Comparison of ENCODE assay signal across 1 cellular context in the genomic region with DNA sequence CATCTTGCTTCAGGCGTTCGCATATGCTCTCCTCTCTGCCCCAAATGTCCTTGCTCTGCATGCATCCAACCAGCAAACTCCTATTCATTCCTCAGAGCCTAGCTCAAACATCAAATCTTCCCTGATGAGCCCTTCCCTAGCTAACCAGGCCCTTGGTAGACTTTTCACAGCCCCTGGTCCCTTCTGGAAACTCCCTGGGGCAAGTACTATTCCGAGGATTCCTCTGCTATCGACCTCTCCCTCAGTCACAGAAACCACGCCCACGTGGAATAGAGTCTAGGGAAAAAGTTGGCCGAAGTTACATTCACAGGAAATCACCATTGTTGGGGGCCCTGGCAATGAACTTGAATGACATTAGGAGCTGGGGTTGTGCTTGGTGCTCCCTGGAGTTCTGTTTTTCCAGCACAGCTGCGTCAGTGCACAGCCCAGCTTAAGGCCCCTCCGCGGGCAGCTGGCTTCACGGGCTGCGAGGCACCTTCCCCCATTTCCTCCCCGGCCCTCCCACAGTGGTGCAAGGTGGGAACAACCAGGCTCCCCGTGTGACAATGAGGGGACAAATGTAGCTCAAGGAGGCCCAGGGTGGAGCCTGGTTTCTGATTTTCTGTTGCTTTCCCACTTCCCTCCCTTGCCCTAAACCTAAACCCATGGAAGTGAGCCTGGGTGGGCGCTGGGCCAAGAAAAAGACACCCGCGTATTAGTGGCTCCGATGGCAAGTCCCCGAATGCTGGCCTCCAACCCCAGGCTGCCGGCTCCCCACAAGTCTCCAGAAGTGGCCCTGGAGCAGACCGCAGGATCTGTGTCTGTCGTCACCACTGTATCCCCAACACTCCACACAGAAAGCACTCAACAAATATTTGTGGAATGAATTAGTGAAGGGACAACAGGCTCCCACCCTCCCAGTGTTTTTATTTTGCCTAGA.
TF ChIP-seq lines count a peak whose summit lies in the region.

No MANE protein-coding gene starts in this region.

TF ChIP-seq in HepG2, 621 proteins besides CTCF, POLR2A, EP300 and RAD21 (continued from another document and continues in another):
- TF ChIP-seq, protein P1, sequence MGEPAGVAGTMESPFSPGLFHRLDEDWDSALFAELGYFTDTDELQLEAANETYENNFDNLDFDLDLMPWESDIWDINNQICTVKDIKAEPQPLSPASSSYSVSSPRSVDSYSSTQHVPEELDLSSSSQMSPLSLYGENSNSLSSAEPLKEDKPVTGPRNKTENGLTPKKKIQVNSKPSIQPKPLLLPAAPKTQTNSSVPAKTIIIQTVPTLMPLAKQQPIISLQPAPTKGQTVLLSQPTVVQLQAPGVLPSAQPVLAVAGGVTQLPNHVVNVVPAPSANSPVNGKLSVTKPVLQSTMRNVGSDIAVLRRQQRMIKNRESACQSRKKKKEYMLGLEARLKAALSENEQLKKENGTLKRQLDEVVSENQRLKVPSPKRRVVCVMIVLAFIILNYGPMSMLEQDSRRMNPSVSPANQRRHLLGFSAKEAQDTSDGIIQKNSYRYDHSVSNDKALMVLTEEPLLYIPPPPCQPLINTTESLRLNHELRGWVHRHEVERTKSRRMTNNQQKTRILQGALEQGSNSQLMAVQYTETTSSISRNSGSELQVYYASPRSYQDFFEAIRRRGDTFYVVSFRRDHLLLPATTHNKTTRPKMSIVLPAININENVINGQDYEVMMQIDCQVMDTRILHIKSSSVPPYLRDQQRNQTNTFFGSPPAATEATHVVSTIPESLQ (CRISPR knock-in tag; conservative IDR thresholded peaks at IDR 0.05), result no peak
- TF ChIP-seq ZNF577 (CRISPR knock-in tag; IDR thresholded peaks at IDR 0.05; ENCODE audit: borderline replicate concordance, low read depth) (no peak), SIX4 (CRISPR knock-in tag; IDR thresholded peaks at IDR 0.05) (no peak), AHR (CRISPR knock-in tag; IDR thresholded peaks at IDR 0.05) (no peak), ZNF331 (CRISPR knock-in tag; IDR thresholded peaks at IDR 0.05) (no peak), ZFP90 (CRISPR knock-in tag; IDR thresholded peaks at IDR 0.05; ENCODE audit: borderline replicate concordance) (no peak), ZNF335 (CRISPR knock-in tag; IDR thresholded peaks at IDR 0.05) (no peak), SATB2 (CRISPR knock-in tag; IDR thresholded peaks at IDR 0.05) (no peak), ZKSCAN1 (IDR thresholded peaks at IDR 0.05; ENCODE audit: low read length) (no peak), RNF2 (conservative IDR thresholded peaks at IDR 0.05; ENCODE audit: low read depth) (no peak), ELF4 (CRISPR knock-in tag; IDR thresholded peaks at IDR 0.05; ENCODE audit: borderline replicate concordance) (no peak), KLF13 (CRISPR knock-in tag; IDR thresholded peaks at IDR 0.05) (no peak), MLLT10 (CRISPR knock-in tag; IDR thresholded peaks at IDR 0.05) (no peak), ZNF431 (CRISPR knock-in tag; IDR thresholded peaks at IDR 0.05; ENCODE audit: borderline replicate concordance, low read depth) (no peak), IRF2 (CRISPR knock-in tag; IDR thresholded peaks at IDR 0.05) (peak; percentile 41; the same call in 1 of the 2 replicates), ONECUT2 (CRISPR knock-in tag; IDR thresholded peaks at IDR 0.05) (0 out of 2 replicates have a peak, but pooled peaks have one; percentile 52), PHB2 (IDR thresholded peaks at IDR 0.05; ENCODE audit: partially characterized antibody) (no peak), ZNF225 (CRISPR knock-in tag; IDR thresholded peaks at IDR 0.05) (no peak), ZNF567 (CRISPR knock-in tag; IDR thresholded peaks at IDR 0.05; ENCODE audit: borderline replicate concordance) (no peak), NFRKB (IDR thresholded peaks at IDR 0.05) (no peak), TAF1 (CRISPR knock-in tag; IDR thresholded peaks at IDR 0.05) (no peak), ZBTB20 (CRISPR knock-in tag; IDR thresholded peaks at IDR 0.05; ENCODE audit: borderline replicate concordance, low read depth) (no peak), ZC3H13 (CRISPR knock-in tag; IDR thresholded peaks at IDR 0.05) (0 out of 2 replicates have a peak, but pooled peaks have one; percentile 31), NR2F2 (IDR thresholded peaks at IDR 0.05; ENCODE audit: borderline replicate concordance, low read depth) (no peak), ZNF598 (CRISPR knock-in tag; IDR thresholded peaks at IDR 0.05; ENCODE audit: borderline replicate concordance) (0 out of 2 replicates have a peak, but pooled peaks have one; percentile 3), MXI1 (IDR thresholded peaks at IDR 0.05; ENCODE audit: borderline replicate concordance, low read depth, low read length) (0 out of 3 replicates have a peak, but pooled peaks have one; percentile 36), NFIC (IDR thresholded peaks at IDR 0.05; ENCODE audit: low read length) (no peak), BHLHE40 (IDR thresholded peaks at IDR 0.05; ENCODE audit: low read length) (no peak), MTA3 (CRISPR knock-in tag; IDR thresholded peaks at IDR 0.05) (no peak), MXD4 (CRISPR knock-in tag; IDR thresholded peaks at IDR 0.05) (no peak), ZFP1 (CRISPR knock-in tag; IDR thresholded peaks at IDR 0.05) (no peak), ZNF317 (CRISPR knock-in tag; IDR thresholded peaks at IDR 0.05) (peak; percentile 53; the same call in 1 of the 2 replicates), GTF2F1 (IDR thresholded peaks at IDR 0.05; ENCODE audit: low read length) (no peak), ZNF138 (CRISPR knock-in tag; IDR thresholded peaks at IDR 0.05; ENCODE audit: low read depth) (no peak), POLR2AphosphoS5 (IDR thresholded peaks at IDR 0.05; ENCODE audit: low read depth, low read length) (0 out of 2 replicates have a peak, but pooled peaks have one; percentile 14), ARHGAP35 (CRISPR knock-in tag; IDR thresholded peaks at IDR 0.05; ENCODE audit: borderline replicate concordance) (no peak), FOXK1 (CRISPR knock-in tag; IDR thresholded peaks at IDR 0.05; ENCODE audit: borderline replicate concordance, low read depth) (no peak), ATF7 (IDR thresholded peaks at IDR 0.05) (no peak), ATF7 (CRISPR knock-in tag; IDR thresholded peaks at IDR 0.05) (no peak), MYC (CRISPR knock-in tag; IDR thresholded peaks at IDR 0.05; ENCODE audit: borderline replicate concordance) (no peak), TBP (CRISPR knock-in tag; IDR thresholded peaks at IDR 0.05) (no peak), SMARCC2 (IDR thresholded peaks at IDR 0.05) (no peak), MED8 (CRISPR knock-in tag; IDR thresholded peaks at IDR 0.05; ENCODE audit: insufficient replicate concordance) (peak; percentile 34)
- TF ChIP-seq, protein P2, sequence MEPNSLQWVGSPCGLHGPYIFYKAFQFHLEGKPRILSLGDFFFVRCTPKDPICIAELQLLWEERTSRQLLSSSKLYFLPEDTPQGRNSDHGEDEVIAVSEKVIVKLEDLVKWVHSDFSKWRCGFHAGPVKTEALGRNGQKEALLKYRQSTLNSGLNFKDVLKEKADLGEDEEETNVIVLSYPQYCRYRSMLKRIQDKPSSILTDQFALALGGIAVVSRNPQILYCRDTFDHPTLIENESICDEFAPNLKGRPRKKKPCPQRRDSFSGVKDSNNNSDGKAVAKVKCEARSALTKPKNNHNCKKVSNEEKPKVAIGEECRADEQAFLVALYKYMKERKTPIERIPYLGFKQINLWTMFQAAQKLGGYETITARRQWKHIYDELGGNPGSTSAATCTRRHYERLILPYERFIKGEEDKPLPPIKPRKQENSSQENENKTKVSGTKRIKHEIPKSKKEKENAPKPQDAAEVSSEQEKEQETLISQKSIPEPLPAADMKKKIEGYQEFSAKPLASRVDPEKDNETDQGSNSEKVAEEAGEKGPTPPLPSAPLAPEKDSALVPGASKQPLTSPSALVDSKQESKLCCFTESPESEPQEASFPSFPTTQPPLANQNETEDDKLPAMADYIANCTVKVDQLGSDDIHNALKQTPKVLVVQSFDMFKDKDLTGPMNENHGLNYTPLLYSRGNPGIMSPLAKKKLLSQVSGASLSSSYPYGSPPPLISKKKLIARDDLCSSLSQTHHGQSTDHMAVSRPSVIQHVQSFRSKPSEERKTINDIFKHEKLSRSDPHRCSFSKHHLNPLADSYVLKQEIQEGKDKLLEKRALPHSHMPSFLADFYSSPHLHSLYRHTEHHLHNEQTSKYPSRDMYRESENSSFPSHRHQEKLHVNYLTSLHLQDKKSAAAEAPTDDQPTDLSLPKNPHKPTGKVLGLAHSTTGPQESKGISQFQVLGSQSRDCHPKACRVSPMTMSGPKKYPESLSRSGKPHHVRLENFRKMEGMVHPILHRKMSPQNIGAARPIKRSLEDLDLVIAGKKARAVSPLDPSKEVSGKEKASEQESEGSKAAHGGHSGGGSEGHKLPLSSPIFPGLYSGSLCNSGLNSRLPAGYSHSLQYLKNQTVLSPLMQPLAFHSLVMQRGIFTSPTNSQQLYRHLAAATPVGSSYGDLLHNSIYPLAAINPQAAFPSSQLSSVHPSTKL (CRISPR knock-in tag; IDR thresholded peaks at IDR 0.05), result peak; percentile 6; the same call in 1 of the 2 replicates
- TF ChIP-seq, protein P3, sequence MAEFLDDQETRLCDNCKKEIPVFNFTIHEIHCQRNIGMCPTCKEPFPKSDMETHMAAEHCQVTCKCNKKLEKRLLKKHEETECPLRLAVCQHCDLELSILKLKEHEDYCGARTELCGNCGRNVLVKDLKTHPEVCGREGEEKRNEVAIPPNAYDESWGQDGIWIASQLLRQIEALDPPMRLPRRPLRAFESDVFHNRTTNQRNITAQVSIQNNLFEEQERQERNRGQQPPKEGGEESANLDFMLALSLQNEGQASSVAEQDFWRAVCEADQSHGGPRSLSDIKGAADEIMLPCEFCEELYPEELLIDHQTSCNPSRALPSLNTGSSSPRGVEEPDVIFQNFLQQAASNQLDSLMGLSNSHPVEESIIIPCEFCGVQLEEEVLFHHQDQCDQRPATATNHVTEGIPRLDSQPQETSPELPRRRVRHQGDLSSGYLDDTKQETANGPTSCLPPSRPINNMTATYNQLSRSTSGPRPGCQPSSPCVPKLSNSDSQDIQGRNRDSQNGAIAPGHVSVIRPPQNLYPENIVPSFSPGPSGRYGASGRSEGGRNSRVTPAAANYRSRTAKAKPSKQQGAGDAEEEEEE (CRISPR knock-in tag; IDR thresholded peaks at IDR 0.05; ENCODE audit: borderline replicate concordance), result no peak
- TF ChIP-seq, protein P4, sequence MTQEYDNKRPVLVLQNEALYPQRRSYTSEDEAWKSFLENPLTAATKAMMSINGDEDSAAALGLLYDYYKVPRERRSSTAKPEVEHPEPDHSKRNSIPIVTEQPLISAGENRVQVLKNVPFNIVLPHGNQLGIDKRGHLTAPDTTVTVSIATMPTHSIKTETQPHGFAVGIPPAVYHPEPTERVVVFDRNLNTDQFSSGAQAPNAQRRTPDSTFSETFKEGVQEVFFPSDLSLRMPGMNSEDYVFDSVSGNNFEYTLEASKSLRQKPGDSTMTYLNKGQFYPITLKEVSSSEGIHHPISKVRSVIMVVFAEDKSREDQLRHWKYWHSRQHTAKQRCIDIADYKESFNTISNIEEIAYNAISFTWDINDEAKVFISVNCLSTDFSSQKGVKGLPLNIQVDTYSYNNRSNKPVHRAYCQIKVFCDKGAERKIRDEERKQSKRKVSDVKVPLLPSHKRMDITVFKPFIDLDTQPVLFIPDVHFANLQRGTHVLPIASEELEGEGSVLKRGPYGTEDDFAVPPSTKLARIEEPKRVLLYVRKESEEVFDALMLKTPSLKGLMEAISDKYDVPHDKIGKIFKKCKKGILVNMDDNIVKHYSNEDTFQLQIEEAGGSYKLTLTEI (CRISPR knock-in tag; conservative IDR thresholded peaks at IDR 0.05), result no peak
- TF ChIP-seq, protein P5, sequence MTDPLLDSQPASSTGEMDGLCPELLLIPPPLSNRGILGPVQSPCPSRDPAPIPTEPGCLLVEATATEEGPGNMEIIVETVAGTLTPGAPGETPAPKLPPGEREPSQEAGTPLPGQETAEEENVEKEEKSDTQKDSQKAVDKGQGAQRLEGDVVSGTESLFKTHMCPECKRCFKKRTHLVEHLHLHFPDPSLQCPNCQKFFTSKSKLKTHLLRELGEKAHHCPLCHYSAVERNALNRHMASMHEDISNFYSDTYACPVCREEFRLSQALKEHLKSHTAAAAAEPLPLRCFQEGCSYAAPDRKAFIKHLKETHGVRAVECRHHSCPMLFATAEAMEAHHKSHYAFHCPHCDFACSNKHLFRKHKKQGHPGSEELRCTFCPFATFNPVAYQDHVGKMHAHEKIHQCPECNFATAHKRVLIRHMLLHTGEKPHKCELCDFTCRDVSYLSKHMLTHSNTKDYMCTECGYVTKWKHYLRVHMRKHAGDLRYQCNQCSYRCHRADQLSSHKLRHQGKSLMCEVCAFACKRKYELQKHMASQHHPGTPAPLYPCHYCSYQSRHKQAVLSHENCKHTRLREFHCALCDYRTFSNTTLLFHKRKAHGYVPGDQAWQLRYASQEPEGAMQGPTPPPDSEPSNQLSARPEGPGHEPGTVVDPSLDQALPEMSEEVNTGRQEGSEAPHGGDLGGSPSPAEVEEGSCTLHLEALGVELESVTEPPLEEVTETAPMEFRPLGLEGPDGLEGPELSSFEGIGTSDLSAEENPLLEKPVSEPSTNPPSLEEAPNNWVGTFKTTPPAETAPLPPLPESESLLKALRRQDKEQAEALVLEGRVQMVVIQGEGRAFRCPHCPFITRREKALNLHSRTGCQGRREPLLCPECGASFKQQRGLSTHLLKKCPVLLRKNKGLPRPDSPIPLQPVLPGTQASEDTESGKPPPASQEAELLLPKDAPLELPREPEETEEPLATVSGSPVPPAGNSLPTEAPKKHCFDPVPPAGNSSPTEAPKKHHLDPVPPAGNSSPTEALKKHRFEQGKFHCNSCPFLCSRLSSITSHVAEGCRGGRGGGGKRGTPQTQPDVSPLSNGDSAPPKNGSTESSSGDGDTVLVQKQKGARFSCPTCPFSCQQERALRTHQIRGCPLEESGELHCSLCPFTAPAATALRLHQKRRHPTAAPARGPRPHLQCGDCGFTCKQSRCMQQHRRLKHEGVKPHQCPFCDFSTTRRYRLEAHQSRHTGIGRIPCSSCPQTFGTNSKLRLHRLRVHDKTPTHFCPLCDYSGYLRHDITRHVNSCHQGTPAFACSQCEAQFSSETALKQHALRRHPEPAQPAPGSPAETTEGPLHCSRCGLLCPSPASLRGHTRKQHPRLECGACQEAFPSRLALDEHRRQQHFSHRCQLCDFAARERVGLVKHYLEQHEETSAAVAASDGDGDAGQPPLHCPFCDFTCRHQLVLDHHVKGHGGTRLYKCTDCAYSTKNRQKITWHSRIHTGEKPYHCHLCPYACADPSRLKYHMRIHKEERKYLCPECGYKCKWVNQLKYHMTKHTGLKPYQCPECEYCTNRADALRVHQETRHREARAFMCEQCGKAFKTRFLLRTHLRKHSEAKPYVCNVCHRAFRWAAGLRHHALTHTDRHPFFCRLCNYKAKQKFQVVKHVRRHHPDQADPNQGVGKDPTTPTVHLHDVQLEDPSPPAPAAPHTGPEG (CRISPR knock-in tag; IDR thresholded peaks at IDR 0.05), result no peak
- TF ChIP-seq, protein P6, sequence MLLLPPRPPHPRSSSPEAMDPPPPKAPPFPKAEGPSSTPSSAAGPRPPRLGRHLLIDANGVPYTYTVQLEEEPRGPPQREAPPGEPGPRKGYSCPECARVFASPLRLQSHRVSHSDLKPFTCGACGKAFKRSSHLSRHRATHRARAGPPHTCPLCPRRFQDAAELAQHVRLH (CRISPR knock-in tag; IDR thresholded peaks at IDR 0.05; ENCODE audit: borderline replicate concordance, low read depth), result 0 out of 2 replicates have a peak, but pooled peaks have one; percentile 15
- TF ChIP-seq, protein P7, sequence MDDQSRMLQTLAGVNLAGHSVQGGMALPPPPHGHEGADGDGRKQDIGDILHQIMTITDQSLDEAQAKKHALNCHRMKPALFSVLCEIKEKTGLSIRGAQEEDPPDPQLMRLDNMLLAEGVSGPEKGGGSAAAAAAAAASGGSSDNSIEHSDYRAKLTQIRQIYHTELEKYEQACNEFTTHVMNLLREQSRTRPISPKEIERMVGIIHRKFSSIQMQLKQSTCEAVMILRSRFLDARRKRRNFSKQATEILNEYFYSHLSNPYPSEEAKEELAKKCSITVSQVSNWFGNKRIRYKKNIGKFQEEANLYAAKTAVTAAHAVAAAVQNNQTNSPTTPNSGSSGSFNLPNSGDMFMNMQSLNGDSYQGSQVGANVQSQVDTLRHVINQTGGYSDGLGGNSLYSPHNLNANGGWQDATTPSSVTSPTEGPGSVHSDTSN (CRISPR knock-in tag; IDR thresholded peaks at IDR 0.05; ENCODE audit: borderline replicate concordance), result no peak
